In the genomic region with DNA sequence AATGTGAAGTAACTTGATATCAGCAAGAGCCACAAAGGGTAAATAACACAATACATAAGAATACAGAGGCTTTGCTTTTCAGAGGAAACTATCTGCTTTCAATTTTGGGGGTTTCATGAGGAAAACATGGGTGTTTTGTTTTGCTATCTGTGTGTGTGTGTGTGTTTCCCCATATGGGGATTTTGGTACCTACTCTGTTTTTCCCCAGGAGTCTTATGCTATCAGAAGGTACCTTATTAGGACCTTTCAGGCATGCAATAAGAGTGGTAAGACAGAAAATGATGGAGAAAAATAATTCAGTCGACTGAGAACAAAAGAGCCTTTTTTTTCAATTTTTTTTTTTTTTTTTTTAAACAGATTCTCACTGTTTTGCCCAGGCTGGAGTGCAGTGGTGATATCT, we compare ENCODE assay signal across 6 cellular contexts.
DNase-seq lines count a peak whose midpoint lies in the region; ATAC-seq, FAIRE-seq and TF ChIP-seq lines count a peak whose summit lies in the region.
"Not testable (repeated sequence)": the region's sequence is repeated elsewhere in the genome, so short reads cannot be mapped to it uniquely, and the experiment has no call there.

No MANE protein-coding gene starts in this region.

- CTCF ChIA-PET in H1 (lab: Charles Lee; ENCODE audit: partially characterized antibody); endothelial cell of umbilical vein (lab: Charles Lee): not testable (repeated sequence)

- not testable (repeated sequence) for H3K23ac ChIP-seq in H1 (ENCODE audit: insufficient read length)

- DNase-seq in RCC 7860 (ENCODE audit: low spot score); H1 (ENCODE audit: low read depth in 1 of 2, low spot score in 2 of 2); endothelial cell of umbilical vein (ENCODE audit: low read depth, low spot score): not testable (repeated sequence)

- not testable (repeated sequence) for H3K79me1 ChIP-seq in H1 (ENCODE audit: low read depth, low read length)

- not testable (repeated sequence) for H3K27me3 ChIP-seq in H1 (replicated peaks in 1 of 4; ENCODE audit: control insufficient read depth in 3 of 4, extremely low read depth in 1 of 4, insufficient read depth in 3 of 4, low read length in 3 of 4); endothelial cell of umbilical vein (ENCODE audit: control insufficient read depth in 2 of 2, insufficient read depth in 2 of 2, low read length in 2 of 2)

- not testable (repeated sequence) for H3K56ac ChIP-seq in H1 (replicated peaks; ENCODE audit: insufficient read length, low read depth, low read length)

- POLR2A ChIA-PET in H1 (lab: Charles Lee; ENCODE audit: partially characterized antibody); endothelial cell of umbilical vein (lab: Charles Lee): not testable (repeated sequence)

- TF ChIP-seq RAD21 in H1 (IDR thresholded peaks at IDR 0.05 in 1 of 2, conservative IDR thresholded peaks at IDR 0.05 in 1 of 2; ENCODE audit: low read depth in 2 of 2, low read length in 2 of 2): not testable (repeated sequence)

- H3K4ac ChIP-seq in H1 (replicated peaks; ENCODE audit: insufficient read length, low read depth, low read length): not testable (repeated sequence)

- not testable (repeated sequence) for H2BK12ac ChIP-seq in H1 (ENCODE audit: low read depth, low read length)

- dilution Hi-C loops in endothelial cell of umbilical vein (cut with MboI; ENCODE audit: extremely low pct_ligation_motif_present, low sequenced_read_pairs): not testable (repeated sequence)

- TF ChIP-seq EP300 in H1 (IDR thresholded peaks at IDR 0.05; ENCODE audit: borderline replicate concordance in 1 of 2, low read depth in 2 of 2, low read length in 2 of 2): not testable (repeated sequence)

- not testable (repeated sequence) for H3K79me2 ChIP-seq in H1 (ENCODE audit: control insufficient read depth in 1 of 2, insufficient read depth in 2 of 2, low read length in 2 of 2); endothelial cell of umbilical vein (ENCODE audit: control insufficient read depth, insufficient read depth, low read length)

- TF ChIP-seq POLR2A in H1 (IDR thresholded peaks at IDR 0.05; ENCODE audit: control extremely low read depth in 1 of 2, low read depth in 2 of 2, low read length in 2 of 2); endothelial cell of umbilical vein (IDR thresholded peaks at IDR 0.05; ENCODE audit: low read depth, low read length): not testable (repeated sequence)

- not testable (repeated sequence) for H3K27ac ChIP-seq in H1 (ENCODE audit: low read depth, low read length); endothelial cell of umbilical vein (ENCODE audit: insufficient read depth, low read depth, low read length)

- H3K9ac ChIP-seq in H1 (replicated peaks in 1 of 4; ENCODE audit: extremely low read depth in 1 of 4, low read depth in 3 of 4, low read length in 3 of 4); endothelial cell of umbilical vein (replicated peaks; ENCODE audit: extremely low read depth, insufficient read depth, low read length): not testable (repeated sequence)

- not testable (repeated sequence) for H3K4me2 ChIP-seq in H1 (ENCODE audit: insufficient read depth in 1 of 2, low read depth in 2 of 2, low read length in 2 of 2); endothelial cell of umbilical vein (ENCODE audit: insufficient read depth, low read length)

- not testable (repeated sequence) for TF ChIP-seq CTCF in H1 (IDR thresholded peaks at IDR 0.05; ENCODE audit: control extremely low read depth in 1 of 3, insufficient read depth in 1 of 3, low read depth in 1 of 3, low read length in 3 of 3); endothelial cell of umbilical vein (IDR thresholded peaks at IDR 0.05; ENCODE audit: extremely low read depth in 1 of 2, insufficient read depth in 1 of 2, low read depth in 1 of 2, low read length in 2 of 2)

- not testable (repeated sequence) for H2BK120ac ChIP-seq in H1 (replicated peaks; ENCODE audit: low read depth, low read length)

- not testable (repeated sequence) for H2BK20ac ChIP-seq in H1 (ENCODE audit: low read length)

- H4K91ac ChIP-seq in H1 (replicated peaks; ENCODE audit: insufficient read length, low read length): not testable (repeated sequence)

- H4K20me1 ChIP-seq in H1 (replicated peaks in 1 of 2; ENCODE audit: control insufficient read depth in 1 of 2, insufficient read depth in 2 of 2, low read length in 2 of 2); endothelial cell of umbilical vein (replicated peaks; ENCODE audit: control insufficient read depth, extremely low read depth, insufficient read depth, low read length): not testable (repeated sequence)

- H2AFZ ChIP-seq in H1 (ENCODE audit: low read length); endothelial cell of umbilical vein (ENCODE audit: low read depth, low read length): not testable (repeated sequence)

- H2BK5ac ChIP-seq in H1 (ENCODE audit: low read depth, low read length): not testable (repeated sequence)

- H3K9me1 ChIP-seq in endothelial cell of umbilical vein (replicated peaks; ENCODE audit: control insufficient read depth, extremely low read depth, insufficient read depth, low read length): not testable (repeated sequence)

- not testable (repeated sequence) for H2AK5ac ChIP-seq in H1 (ENCODE audit: low read depth, low read length)

- peak; percentile 63 for ATAC-seq in GM18868 (IDR thresholded peaks at IDR 0.05; ENCODE audit: unreplicated experiment)
- ATAC-seq in HG02759 (IDR thresholded peaks at IDR 0.05; ENCODE audit: unreplicated experiment): peak; percentile 57

- H2BK15ac ChIP-seq in H1 (ENCODE audit: low read length): not testable (repeated sequence)

- BruUV-seq in endothelial cell of umbilical vein (replicated peaks; lab: Mats Ljungman, UMichigan): not testable (repeated sequence)

- intact Hi-C loops in endothelial cell of umbilical vein (cut with micrococcal nuclease): not testable (repeated sequence)

- WGBS in H1 (ENCODE audit: extremely low coverage in 1 of 2, insufficient coverage in 1 of 2, insufficient read length in 1 of 2, insufficient replicate concordance in 2 of 2, low coverage in 1 of 2, low lambda C conversion rate in 2 of 2, missing lambda C conversion rate in 1 of 2), 2 experiments: no CpG with 5 or more reads among the region's 1 CpG

- not testable (repeated sequence) for H3K4me1 ChIP-seq in H1 (replicated peaks in 1 of 4; ENCODE audit: control insufficient read depth in 3 of 4, insufficient read depth in 4 of 4, low read length in 3 of 4); endothelial cell of umbilical vein (ENCODE audit: control insufficient read depth, extremely low read depth, insufficient read depth, low read length)

- H3K4me3 ChIP-seq in H1 (ENCODE audit: extremely low read depth in 1 of 4, insufficient read depth in 2 of 4, low read depth in 3 of 4, low read length in 4 of 4); endothelial cell of umbilical vein (replicated peaks in 1 of 3; ENCODE audit: insufficient read depth in 1 of 3, low read depth in 1 of 3, low read length in 3 of 3): not testable (repeated sequence)

- not testable (repeated sequence) for H3K14ac ChIP-seq in H1 (ENCODE audit: insufficient read length)

- H3K36me3 ChIP-seq in H1 (ENCODE audit: control insufficient read depth in 2 of 4, insufficient read depth in 4 of 4, low read length in 3 of 4); endothelial cell of umbilical vein (ENCODE audit: control insufficient read depth in 2 of 2, extremely low read depth in 1 of 2, insufficient read depth in 2 of 2, low read length in 2 of 2): not testable (repeated sequence)

- not testable (repeated sequence) for H4K8ac ChIP-seq in H1 (ENCODE audit: extremely low read depth, insufficient read depth, low read length)

- peak; percentile 28 for FAIRE-seq in RCC 7860 (lab: Jason Lieb, UNC)
- FAIRE-seq in H1 (lab: Jason Lieb, UNC): peak; percentile 48
- FAIRE-seq in endothelial cell of umbilical vein (lab: Jason Lieb, UNC): peak; percentile 8
- peak; percentile 41 for FAIRE-seq in islet of Langerhans (lab: Jason Lieb, UNC)

- not testable (repeated sequence) for H3K18ac ChIP-seq in H1 (ENCODE audit: extremely low read depth, low read length)

- not testable (repeated sequence) for H4K5ac ChIP-seq in H1 (ENCODE audit: insufficient read length, low read depth, low read length)

- not testable (repeated sequence) for H3K23me2 ChIP-seq in H1 (ENCODE audit: low read depth, low read length)

- not testable (repeated sequence) for H3K9me3 ChIP-seq in H1 (ENCODE audit: insufficient read depth in 2 of 2, low read depth in 1 of 2, low read length in 1 of 2); endothelial cell of umbilical vein (replicated peaks; ENCODE audit: control insufficient read depth, insufficient read depth, low read length)
